Comparison of ENCODE assay signal across 10 cellular contexts in the genomic region with DNA sequence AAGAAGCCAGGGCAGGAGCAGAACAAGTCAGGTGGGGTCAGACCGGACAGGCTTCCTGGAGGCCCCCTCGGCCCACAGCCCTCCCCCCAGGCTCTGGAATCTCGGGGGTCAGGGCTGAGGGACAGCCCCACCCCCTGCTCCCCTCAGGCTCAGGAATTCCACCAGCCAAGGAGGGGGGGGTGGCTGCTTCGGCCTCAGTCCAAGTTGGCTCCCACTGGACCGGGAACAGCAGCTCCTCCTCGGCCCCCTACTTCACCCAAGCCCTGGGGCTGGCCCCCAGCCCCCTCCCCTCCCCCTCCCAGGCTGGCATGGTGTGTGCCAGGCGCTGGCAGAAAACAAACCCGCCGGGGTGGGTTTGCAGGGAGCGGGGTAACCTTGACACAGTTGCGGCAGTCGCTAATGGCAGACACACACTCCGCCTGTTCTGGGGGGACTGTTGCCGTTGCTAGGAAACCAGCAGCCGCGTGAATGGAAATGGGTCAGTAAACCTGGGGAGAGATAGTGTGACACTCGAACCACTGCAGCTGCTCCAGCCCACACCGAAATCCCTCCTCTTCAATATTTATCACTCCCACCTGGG. TPM values are rescaled to one million over a fixed set of nuclear protein-coding genes. Genes with fewer than 3 reads are reported as not detected.
DNase-seq lines count a peak whose midpoint lies in the region; ATAC-seq lines count a peak whose summit lies in the region.
"Had no signal": no experiment of that assay in that cellular context is flagged by ENCODE, and none has a peak within 500 bp of the region (broad histone marks: within the 10 kb centered on the region; RNA-seq: fewer than 3 reads in every experiment).

No MANE protein-coding gene starts in this region.

- H3K9me3 ChIP-seq in CD4-positive, CD25-positive, alpha-beta regulatory T cell (ENCODE audit: control insufficient read depth in 2 of 2, low read length in 2 of 2): no peaks in the 10 kb centered on the region
- H3K9me3 ChIP-seq in trophoblast cell (ENCODE audit: insufficient read depth, low read depth, low read length): no peaks in the 10 kb centered on the region

- H4K12ac ChIP-seq in trophoblast cell (ENCODE audit: low read depth, low read length): peak overlapping the region; percentile 45

- peak overlapping the region; percentile 74 for H3K4me2 ChIP-seq in trophoblast cell (ENCODE audit: low read length)

- H4K91ac ChIP-seq in trophoblast cell (ENCODE audit: low read depth, low read length): peak overlapping the region; percentile 100

- peak overlapping the region; percentile 80 for H3K4ac ChIP-seq in trophoblast cell (ENCODE audit: low read depth, low read length)

- peak overlapping the region; percentile 74 for H3K18ac ChIP-seq in trophoblast cell (ENCODE audit: low read length)

- H3K23ac ChIP-seq in trophoblast cell (ENCODE audit: low read length): no peak overlapping the region

- peak overlapping the region; percentile 14 for H3K27ac ChIP-seq in CD4-positive, CD25-positive, alpha-beta regulatory T cell (ENCODE audit: insufficient read depth, low read length, poor library complexity, severe bottlenecking)
- peak overlapping the region; percentile 99 for H3K27ac ChIP-seq in trophoblast cell (ENCODE audit: low read depth, low read length)

- peaks cover 2% of the 10 kb centered on the region for H3K27me3 ChIP-seq in CD4-positive, CD25-positive, alpha-beta regulatory T cell (ENCODE audit: control insufficient read depth, insufficient read depth, low read length)
- H3K27me3 ChIP-seq in trophoblast cell (ENCODE audit: insufficient read depth, low read length): no peaks in the 10 kb centered on the region

- ATAC-seq in CD4-positive, CD25-positive, alpha-beta regulatory T cell (ENCODE audit: low read depth in 2 of 2): no peak
- no peak for ATAC-seq in left ventricle myocardium superior
- no peak for ATAC-seq in HG03175 (IDR thresholded peaks at IDR 0.05; ENCODE audit: unreplicated experiment)
- no peak for ATAC-seq in HG03520 (IDR thresholded peaks at IDR 0.05; ENCODE audit: unreplicated experiment)
- ATAC-seq in stimulated activated memory B cell treated with anti-CD40 and anti-IgM and Interleukin-4, amounts not matched to agents 10 μg/mL and 1 μg/mL and 100 μg/mL, for 72 hours: no peak

- H3K4me3 ChIP-seq in CD4-positive, CD25-positive, alpha-beta regulatory T cell (ENCODE audit: low read depth, low read length): no peak overlapping the region
- peak overlapping the region; percentile 8 for H3K4me3 ChIP-seq in trophoblast cell (ENCODE audit: low read depth, low read length)

- peak overlapping the region; percentile 69 for H2AK5ac ChIP-seq in trophoblast cell (ENCODE audit: low read length)

- no peaks in the 10 kb centered on the region for H3K36me3 ChIP-seq in CD4-positive, CD25-positive, alpha-beta regulatory T cell (ENCODE audit: control insufficient read depth, insufficient read depth, low read length)
- peaks cover 5 to 7% of the 10 kb centered on the region in 2 experiments for H3K36me3 ChIP-seq in trophoblast cell (ENCODE audit: control insufficient read depth in 1 of 2, insufficient read depth in 2 of 2, low read length in 2 of 2)

- peaks cover 42% of the 10 kb centered on the region for H3K79me2 ChIP-seq in trophoblast cell (ENCODE audit: control insufficient read depth, insufficient read depth, low read length, poor library complexity)

- H3K36me3 Mint-ChIP-seq in CD4-positive, CD25-positive, alpha-beta regulatory T cell: no peaks in the 10 kb centered on the region
- H3K36me3 Mint-ChIP-seq in stimulated activated memory B cell treated with anti-CD40 and anti-IgM and Interleukin-4, amounts not matched to agents 10 μg/mL and 1 μg/mL and 100 μg/mL, for 72 hours: no peaks in the 10 kb centered on the region

- peaks cover 4% of the 10 kb centered on the region for H3K27me3 Mint-ChIP-seq in CD4-positive, CD25-positive, alpha-beta regulatory T cell
- H3K27me3 Mint-ChIP-seq in stimulated activated memory B cell treated with anti-CD40 and anti-IgM and Interleukin-4, amounts not matched to agents 10 μg/mL and 1 μg/mL and 100 μg/mL, for 72 hours: no peaks in the 10 kb centered on the region

- intact Hi-C loops in left ventricle myocardium superior (cut with micrococcal nuclease): no loop called here

- peaks cover 86% of the 10 kb centered on the region for H3K79me1 ChIP-seq in trophoblast cell (ENCODE audit: low read length)

- peaks cover 0 to 59% (median 20%) of the 10 kb centered on the region in 4 donors for H3K4me1 Mint-ChIP-seq in CD4-positive, CD25-positive, alpha-beta regulatory T cell
- peaks cover 54% of the 10 kb centered on the region for H3K4me1 Mint-ChIP-seq in stimulated activated memory B cell treated with anti-CD40 and anti-IgM and Interleukin-4, amounts not matched to agents 10 μg/mL and 1 μg/mL and 100 μg/mL, for 72 hours

- peak overlapping the region; percentile 96 for H2BK120ac ChIP-seq in trophoblast cell (ENCODE audit: insufficient read depth, low read length, poor library complexity)

- H3K14ac ChIP-seq in trophoblast cell (ENCODE audit: low read length): peak overlapping the region; percentile 92

- H2BK5ac ChIP-seq in trophoblast cell (ENCODE audit: low read depth, low read length, poor library complexity): peak overlapping the region; percentile 99

- H3K9ac ChIP-seq in trophoblast cell (ENCODE audit: low read length): no peak overlapping the region

- WGBS in trophoblast cell (ENCODE audit: extremely low coverage, insufficient coverage, insufficient read length): no CpG with 5 or more reads among the region's 18 CpGs

- H3K4me1 ChIP-seq in CD4-positive, CD25-positive, alpha-beta regulatory T cell (ENCODE audit: control insufficient read depth, insufficient read depth, low read length, poor library complexity, severe bottlenecking): peaks cover 23% of the 10 kb centered on the region
- H3K4me1 ChIP-seq in trophoblast cell (ENCODE audit: control insufficient read depth in 1 of 2, insufficient read depth in 2 of 2, low read length in 2 of 2): peaks cover 76 to 80% of the 10 kb centered on the region in 2 experiments

- no peak overlapping the region for H3K4me3 Mint-ChIP-seq in CD4-positive, CD25-positive, alpha-beta regulatory T cell
- no peak overlapping the region for H3K4me3 Mint-ChIP-seq in stimulated activated memory B cell treated with anti-CD40 and anti-IgM and Interleukin-4, amounts not matched to agents 10 μg/mL and 1 μg/mL and 100 μg/mL, for 72 hours
- H3K4me3 Mint-ChIP-seq: activated naive CD8-positive, alpha-beta T cell treated with anti-CD3 and anti-CD28 coated beads, Interleukin-2, amount 10 ng/mL, durations not matched to agents 7 days and 5 days had no signal

- DNase-seq in CD4-positive, CD25-positive, alpha-beta regulatory T cell: no peak
- DNase-seq in NCI-H69 (lab: John Stamatoyannopoulos, UW): peak; percentile 24
- DNase-seq in left ventricle myocardium superior: peak; percentile 56
- DNase-seq in trophoblast cell: no peak
- no peak for DNase-seq in stimulated activated naive CD4-positive, alpha-beta T cell (lab: John Stamatoyannopoulos, UW)
- DNase-seq: activated naive CD8-positive, alpha-beta T cell treated with anti-CD3 and anti-CD28 coated beads, Interleukin-2, amount 10 ng/mL, durations not matched to agents 7 days and 5 days; NCI-H510A treated with DMSO at 0.1 percent for 48 hours had no signal

- peak overlapping the region; percentile 80 for H4K8ac ChIP-seq in trophoblast cell (ENCODE audit: low read depth, low read length)

- H3K27ac Mint-ChIP-seq in CD4-positive, CD25-positive, alpha-beta regulatory T cell: no peak overlapping the region
- H3K27ac Mint-ChIP-seq in stimulated activated memory B cell treated with anti-CD40 and anti-IgM and Interleukin-4, amounts not matched to agents 10 μg/mL and 1 μg/mL and 100 μg/mL, for 72 hours: no peak overlapping the region
- H3K27ac Mint-ChIP-seq: activated naive CD8-positive, alpha-beta T cell treated with anti-CD3 and anti-CD28 coated beads, Interleukin-2, amount 10 ng/mL, durations not matched to agents 7 days and 5 days had no signal

- H2BK12ac ChIP-seq in trophoblast cell (ENCODE audit: low read length): peak overlapping the region; percentile 76

- peak overlapping the region; percentile 24 for H2AFZ ChIP-seq in trophoblast cell (ENCODE audit: insufficient read depth, low read length, poor library complexity)

- peaks cover 0 to 1% (median 0%) of the 10 kb centered on the region in 7 donors for H3K9me3 Mint-ChIP-seq in CD4-positive, CD25-positive, alpha-beta regulatory T cell
- H3K9me3 Mint-ChIP-seq in stimulated activated memory B cell treated with anti-CD40 and anti-IgM and Interleukin-4, amounts not matched to agents 10 μg/mL and 1 μg/mL and 100 μg/mL, for 72 hours: no peaks in the 10 kb centered on the region
- H3K9me3 Mint-ChIP-seq: activated naive CD8-positive, alpha-beta T cell treated with anti-CD3 and anti-CD28 coated beads, Interleukin-2, amount 10 ng/mL, durations not matched to agents 7 days and 5 days had no signal

RNA-seq across cellular contexts. Expression of gene AHDC1, which starts 32.4 kb away (rescaled TPM):
- 26.2 TPM for total RNA-seq in CD4-positive, CD25-positive, alpha-beta regulatory T cell
- 1 to 10 TPM in 1 of 4 donors, under 1 TPM in 3; 0.07 to 1.4 (median 0.50) TPM for polyA plus RNA-seq in CD4-positive, CD25-positive, alpha-beta regulatory T cell
- total RNA-seq in left ventricle myocardium superior: 42.8 TPM
- polyA plus RNA-seq in trophoblast cell (2013): 37.4 and 37.5 TPM in 2 replicates

Comparison
In these comparisons a context has a peak if more than half of its experiments do, and no peak if none do; other contexts are left out.
1. DNase-seq: peak in NCI-H69 (single experiment) and left ventricle myocardium superior (single experiment); none in CD4-positive, CD25-positive, alpha-beta regulatory T cell (0 of 3), trophoblast cell (0 of 2) and stimulated activated naive CD4-positive, alpha-beta T cell (0 of 6).